In genomic region chr9:134755221-134755907, GRCh38 we compare ENCODE assay signal across 13 cellular contexts.
A peak's percentile ranks its signal among the peaks of the same experiment; 100 is the strongest.
DNase-seq lines count a peak whose midpoint lies in the region; ATAC-seq, FAIRE-seq and TF ChIP-seq lines count a peak whose summit lies in the region.
"Had no signal": no experiment of that assay in that cellular context is flagged by ENCODE, and none has a peak within 500 bp of the region (broad histone marks: within the 10 kb centered on the region; RNA-seq: fewer than 3 reads in every experiment).

No MANE protein-coding gene starts in this region.

- WGBS in suprapubic skin: 84% methylated on average over 14 of the region's 14 CpGs

- H4K20me1 ChIP-seq in Karpas-422 (ENCODE audit: insufficient read depth, low read depth, low read length) (no peaks in the 10 kb centered on the region), astrocyte (ENCODE audit: insufficient read depth, low read length) (peaks cover 97% of the 10 kb centered on the region)

- no peaks in the 10 kb centered on the region for H3K79me2 ChIP-seq in Karpas-422 (ENCODE audit: low read length)
- peaks cover 56% of the 10 kb centered on the region for H3K79me2 ChIP-seq in astrocyte (ENCODE audit: insufficient read depth, low read length)

- H3K4me2 ChIP-seq in Karpas-422 (ENCODE audit: low read depth, low read length, poor library complexity, severe bottlenecking): no peak overlapping the region
- no peak overlapping the region for H3K4me2 ChIP-seq in astrocyte (ENCODE audit: low read length)
- H3K4me2 ChIP-seq: A549, GM23338 had no signal

- no peaks in the 10 kb centered on the region for H3K27me3 Mint-ChIP-seq in astrocyte (ENCODE audit: low read depth, unreplicated experiment)
- no peaks in the 10 kb centered on the region for H3K27me3 Mint-ChIP-seq in nephron (ENCODE audit: low read depth)
- H3K27me3 Mint-ChIP-seq: CD4-positive, CD25-positive, alpha-beta regulatory T cell had no signal

- in situ Hi-C loops in G401 (cut with HindIII; ENCODE audit: low sequenced_read_pairs): no loop called here

- H3K27ac Mint-ChIP-seq in astrocyte (ENCODE audit: unreplicated experiment) (peak overlapping the region; percentile 87), nephron (peak overlapping the region in 2 of 3 experiments; percentile 33 to 63)
- H3K27ac Mint-ChIP-seq: GM23338 had no signal

- TF ChIP-seq POLR2A in suprapubic skin (IDR thresholded peaks at IDR 0.05): no peak

- H3K9me3 Mint-ChIP-seq in astrocyte (ENCODE audit: unreplicated experiment) (no peaks in the 10 kb centered on the region), nephron (no peaks in the 10 kb centered on the region)

- H3K27ac ChIP-seq in Karpas-422 (ENCODE audit: low read length): no peak overlapping the region
- no peak overlapping the region for H3K27ac ChIP-seq in astrocyte (ENCODE audit: low read depth, low read length)
- no peak overlapping the region for H3K27ac ChIP-seq in suprapubic skin
- H3K27ac ChIP-seq: A549 had no signal

- ATAC-seq in GM19463 (IDR thresholded peaks at IDR 0.05; ENCODE audit: unreplicated experiment): no peak
- ATAC-seq: A549, GM23338 had no signal

- no peaks in the 10 kb centered on the region for H3K4me1 Mint-ChIP-seq in astrocyte (ENCODE audit: low read depth, unreplicated experiment)
- peaks cover 14% of the 10 kb centered on the region for H3K4me1 Mint-ChIP-seq in nephron
- H3K4me1 Mint-ChIP-seq: CD4-positive, CD25-positive, alpha-beta regulatory T cell; GM23338 had no signal

- no peak overlapping the region for H3K4me3 ChIP-seq in Karpas-422 (ENCODE audit: low read length)
- no peak overlapping the region for H3K4me3 ChIP-seq in astrocyte (ENCODE audit: insufficient read depth, low read depth, low read length)
- H3K4me3 ChIP-seq in suprapubic skin: no peak overlapping the region
- H3K4me3 ChIP-seq: A549, GM23338 had no signal

- TF ChIP-seq CTCF in astrocyte (IDR thresholded peaks at IDR 0.05; ENCODE audit: insufficient read depth, low read depth, low read length) (no peak), nephron (IDR thresholded peaks at IDR 0.05; ENCODE audit: unreplicated experiment in 3 of 3) (no peak), suprapubic skin (IDR thresholded peaks at IDR 0.05) (no peak)

- FAIRE-seq in astrocyte (lab: Jason Lieb, UNC): no peak
- FAIRE-seq: A549 had no signal

- H3K9me2 ChIP-seq in Karpas-422 (replicated peaks; ENCODE audit: insufficient read depth, low read length): no peaks in the 10 kb centered on the region

- H3K4me3 Mint-ChIP-seq in astrocyte (ENCODE audit: unreplicated experiment) (no peak overlapping the region), nephron (no peak overlapping the region)
- H3K4me3 Mint-ChIP-seq: CD4-positive, CD25-positive, alpha-beta regulatory T cell; GM23338 had no signal

- H3K9ac ChIP-seq in Karpas-422 (ENCODE audit: low read length) (no peak overlapping the region), astrocyte (ENCODE audit: low read length) (no peak overlapping the region)

- no peak for TF ChIP-seq EP300 in suprapubic skin (IDR thresholded peaks at IDR 0.05)

- H3K9me3 ChIP-seq in Karpas-422 (ENCODE audit: low read length): no peaks in the 10 kb centered on the region
- H3K9me3 ChIP-seq in astrocyte (ENCODE audit: insufficient read depth, low read depth, low read length): peaks cover 2% of the 10 kb centered on the region
- H3K9me3 ChIP-seq in suprapubic skin: no peaks in the 10 kb centered on the region
- H3K9me3 ChIP-seq: A549, BE2C had no signal

- H3K36me3 Mint-ChIP-seq in astrocyte (ENCODE audit: low read depth, unreplicated experiment): peaks cover 24% of the 10 kb centered on the region
- H3K36me3 Mint-ChIP-seq in nephron (ENCODE audit: low read depth): peaks cover 21% of the 10 kb centered on the region
- H3K36me3 Mint-ChIP-seq: CD4-positive, CD25-positive, alpha-beta regulatory T cell had no signal

- H3K27me3 ChIP-seq in Karpas-422 (ENCODE audit: low read length) (no peaks in the 10 kb centered on the region), astrocyte (ENCODE audit: insufficient read depth, low read length) (no peaks in the 10 kb centered on the region), suprapubic skin (no peaks in the 10 kb centered on the region)
- H3K27me3 ChIP-seq: BE2C had no signal

- H3K36me3 ChIP-seq in Karpas-422 (ENCODE audit: insufficient read depth, low read length): no peaks in the 10 kb centered on the region
- H3K36me3 ChIP-seq in astrocyte (ENCODE audit: insufficient read depth, low read length): peaks cover 47% of the 10 kb centered on the region
- peaks cover 45% of the 10 kb centered on the region for H3K36me3 ChIP-seq in suprapubic skin
- H3K36me3 ChIP-seq: BE2C had no signal

- no peaks in the 10 kb centered on the region for H3K4me1 ChIP-seq in Karpas-422 (ENCODE audit: low read length)
- H3K4me1 ChIP-seq in astrocyte (ENCODE audit: insufficient read depth, low read length): no peaks in the 10 kb centered on the region
- H3K4me1 ChIP-seq in suprapubic skin: no peaks in the 10 kb centered on the region
- H3K4me1 ChIP-seq: A549, BE2C had no signal

- DNase-seq in Karpas-422 (peak; percentile 28), astrocyte (ENCODE audit: low read depth) (no peak), suprapubic skin (ENCODE audit: low spot score in 2 of 2) (no peak), G401 (ENCODE audit: low spot score) (no peak), NCI-H2171 treated with DMSO at 0.1 percent for 48 hours (lab: John Stamatoyannopoulos, UW) (no peak)
- DNase-seq: BE2C; CD4-positive, CD25-positive, alpha-beta regulatory T cell; DMS53; H7 had no signal

- H2AFZ ChIP-seq in Karpas-422 (ENCODE audit: low read length) (no peak overlapping the region), astrocyte (ENCODE audit: low read depth, low read length) (no peak overlapping the region)
- H2AFZ ChIP-seq: GM23338 had no signal
